1 cellular context compared by ENCODE assay signal in the genomic region with DNA sequence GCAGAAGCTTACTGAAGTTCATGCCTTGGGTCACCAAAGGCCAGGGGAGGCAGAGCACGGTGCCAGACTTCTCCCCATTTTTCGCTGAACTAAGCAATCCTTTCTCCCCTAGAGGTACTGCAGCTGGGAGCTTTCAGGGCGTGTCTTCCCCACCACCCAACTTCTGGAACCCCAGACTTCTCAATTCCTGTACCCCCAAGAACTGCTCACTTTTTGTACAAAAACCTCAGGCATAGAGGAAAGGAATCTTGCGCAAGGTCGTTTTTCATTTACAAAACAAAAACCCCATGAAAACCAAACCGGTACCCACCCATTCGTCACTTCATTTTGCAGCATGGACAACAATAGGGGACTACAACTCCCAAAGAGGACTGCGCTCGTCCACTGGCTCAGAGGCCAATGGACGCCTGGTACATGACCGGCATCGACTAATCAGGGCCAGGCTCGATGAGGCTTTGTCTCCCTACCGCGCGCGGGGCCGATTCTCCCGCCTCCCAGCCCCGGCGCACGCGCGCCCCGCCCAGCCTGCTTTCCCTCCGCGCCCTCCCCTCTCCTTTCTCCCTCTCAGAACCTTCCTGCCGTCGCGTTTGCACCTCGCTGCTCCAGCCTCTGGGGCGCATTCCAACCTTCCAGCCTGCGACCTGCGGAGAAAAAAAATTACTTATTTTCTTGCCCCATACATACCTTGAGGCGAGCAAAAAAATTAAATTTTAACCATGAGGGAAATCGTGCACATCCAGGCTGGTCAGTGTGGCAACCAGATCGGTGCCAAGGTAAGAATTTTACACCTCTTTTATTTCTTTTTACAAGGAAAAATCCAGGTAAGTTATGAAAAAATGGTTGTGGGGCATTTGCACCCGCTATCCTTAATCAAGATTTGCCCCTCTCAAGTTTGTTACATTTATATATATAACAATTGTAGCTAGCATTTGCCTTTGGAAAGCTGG.
A peak's percentile ranks its signal among the peaks of the same experiment; 100 is the strongest.
TF ChIP-seq lines count a peak whose summit lies in the region.

A gene (plus strand): TSS at position 562 of the 947 bp plus-strand sequence. CDS start 155 bp downstream, at position 717.

TF ChIP-seq in K562, 482 proteins besides CTCF, POLR2A, EP300 and RAD21 (continued from another document and continues in another):
- peak; percentile 92 for TF ChIP-seq HCFC1 (IDR thresholded peaks at IDR 0.05; ENCODE audit: low read depth, low read length)
- peak; percentile 92 for TF ChIP-seq ZBED1 (IDR thresholded peaks at IDR 0.05)
- TF ChIP-seq CREM (IDR thresholded peaks at IDR 0.05; ENCODE audit: low read depth) = peak; percentile 92
- TF ChIP-seq, protein P1, sequence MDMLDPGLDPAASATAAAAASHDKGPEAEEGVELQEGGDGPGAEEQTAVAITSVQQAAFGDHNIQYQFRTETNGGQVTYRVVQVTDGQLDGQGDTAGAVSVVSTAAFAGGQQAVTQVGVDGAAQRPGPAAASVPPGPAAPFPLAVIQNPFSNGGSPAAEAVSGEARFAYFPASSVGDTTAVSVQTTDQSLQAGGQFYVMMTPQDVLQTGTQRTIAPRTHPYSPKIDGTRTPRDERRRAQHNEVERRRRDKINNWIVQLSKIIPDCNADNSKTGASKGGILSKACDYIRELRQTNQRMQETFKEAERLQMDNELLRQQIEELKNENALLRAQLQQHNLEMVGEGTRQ (CRISPR knock-in tag; IDR thresholded peaks at IDR 0.05) = peak; percentile 69
- TF ChIP-seq, protein P2, sequence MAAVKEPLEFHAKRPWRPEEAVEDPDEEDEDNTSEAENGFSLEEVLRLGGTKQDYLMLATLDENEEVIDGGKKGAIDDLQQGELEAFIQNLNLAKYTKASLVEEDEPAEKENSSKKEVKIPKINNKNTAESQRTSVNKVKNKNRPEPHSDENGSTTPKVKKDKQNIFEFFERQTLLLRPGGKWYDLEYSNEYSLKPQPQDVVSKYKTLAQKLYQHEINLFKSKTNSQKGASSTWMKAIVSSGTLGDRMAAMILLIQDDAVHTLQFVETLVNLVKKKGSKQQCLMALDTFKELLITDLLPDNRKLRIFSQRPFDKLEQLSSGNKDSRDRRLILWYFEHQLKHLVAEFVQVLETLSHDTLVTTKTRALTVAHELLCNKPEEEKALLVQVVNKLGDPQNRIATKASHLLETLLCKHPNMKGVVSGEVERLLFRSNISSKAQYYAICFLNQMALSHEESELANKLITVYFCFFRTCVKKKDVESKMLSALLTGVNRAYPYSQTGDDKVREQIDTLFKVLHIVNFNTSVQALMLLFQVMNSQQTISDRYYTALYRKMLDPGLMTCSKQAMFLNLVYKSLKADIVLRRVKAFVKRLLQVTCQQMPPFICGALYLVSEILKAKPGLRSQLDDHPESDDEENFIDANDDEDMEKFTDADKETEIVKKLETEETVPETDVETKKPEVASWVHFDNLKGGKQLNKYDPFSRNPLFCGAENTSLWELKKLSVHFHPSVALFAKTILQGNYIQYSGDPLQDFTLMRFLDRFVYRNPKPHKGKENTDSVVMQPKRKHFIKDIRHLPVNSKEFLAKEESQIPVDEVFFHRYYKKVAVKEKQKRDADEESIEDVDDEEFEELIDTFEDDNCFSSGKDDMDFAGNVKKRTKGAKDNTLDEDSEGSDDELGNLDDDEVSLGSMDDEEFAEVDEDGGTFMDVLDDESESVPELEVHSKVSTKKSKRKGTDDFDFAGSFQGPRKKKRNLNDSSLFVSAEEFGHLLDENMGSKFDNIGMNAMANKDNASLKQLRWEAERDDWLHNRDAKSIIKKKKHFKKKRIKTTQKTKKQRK (IDR thresholded peaks at IDR 0.05; ENCODE audit: borderline replicate concordance, low read depth, low read length) = no peak
- peak; percentile 42; the same call in 1 of the 2 replicates for TF ChIP-seq DIDO1 (tag; IDR thresholded peaks at IDR 0.05; ENCODE audit: low read depth)
- TF ChIP-seq TEAD4 (IDR thresholded peaks at IDR 0.05; ENCODE audit: low read length) = peak; percentile 83
- TF ChIP-seq TEAD4 (CRISPR knock-in tag; IDR thresholded peaks at IDR 0.05; ENCODE audit: borderline replicate concordance) = no peak
- no peak for TF ChIP-seq SNIP1 (IDR thresholded peaks at IDR 0.05; ENCODE audit: low read depth)
- TF ChIP-seq CHD2 (IDR thresholded peaks at IDR 0.05; ENCODE audit: low read depth, low read length) = no peak
- TF ChIP-seq LEF1 (IDR thresholded peaks at IDR 0.05) = peak; percentile 14; the same call in 1 of the 2 replicates
- TF ChIP-seq, protein P3, sequence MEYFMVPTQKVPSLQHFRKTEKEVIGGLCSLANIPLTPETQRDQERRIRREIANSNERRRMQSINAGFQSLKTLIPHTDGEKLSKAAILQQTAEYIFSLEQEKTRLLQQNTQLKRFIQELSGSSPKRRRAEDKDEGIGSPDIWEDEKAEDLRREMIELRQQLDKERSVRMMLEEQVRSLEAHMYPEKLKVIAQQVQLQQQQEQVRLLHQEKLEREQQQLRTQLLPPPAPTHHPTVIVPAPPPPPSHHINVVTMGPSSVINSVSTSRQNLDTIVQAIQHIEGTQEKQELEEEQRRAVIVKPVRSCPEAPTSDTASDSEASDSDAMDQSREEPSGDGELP (CRISPR knock-in tag; IDR thresholded peaks at IDR 0.05; ENCODE audit: borderline replicate concordance) = peak; percentile 72; the same call in 1 of the 2 replicates
- no peak for TF ChIP-seq NR2C1 (IDR thresholded peaks at IDR 0.05)
- TF ChIP-seq NR2C1 (tag; IDR thresholded peaks at IDR 0.05) = 0 out of 2 replicates have a peak, but pooled peaks have one; percentile 24
- TF ChIP-seq TBL1XR1 (IDR thresholded peaks at IDR 0.05; ENCODE audit: low read length in 2 of 2) = peak in 1 of 2 experiments; percentile 23; a peak in 3 of 4 replicates
- TF ChIP-seq, protein P4, sequence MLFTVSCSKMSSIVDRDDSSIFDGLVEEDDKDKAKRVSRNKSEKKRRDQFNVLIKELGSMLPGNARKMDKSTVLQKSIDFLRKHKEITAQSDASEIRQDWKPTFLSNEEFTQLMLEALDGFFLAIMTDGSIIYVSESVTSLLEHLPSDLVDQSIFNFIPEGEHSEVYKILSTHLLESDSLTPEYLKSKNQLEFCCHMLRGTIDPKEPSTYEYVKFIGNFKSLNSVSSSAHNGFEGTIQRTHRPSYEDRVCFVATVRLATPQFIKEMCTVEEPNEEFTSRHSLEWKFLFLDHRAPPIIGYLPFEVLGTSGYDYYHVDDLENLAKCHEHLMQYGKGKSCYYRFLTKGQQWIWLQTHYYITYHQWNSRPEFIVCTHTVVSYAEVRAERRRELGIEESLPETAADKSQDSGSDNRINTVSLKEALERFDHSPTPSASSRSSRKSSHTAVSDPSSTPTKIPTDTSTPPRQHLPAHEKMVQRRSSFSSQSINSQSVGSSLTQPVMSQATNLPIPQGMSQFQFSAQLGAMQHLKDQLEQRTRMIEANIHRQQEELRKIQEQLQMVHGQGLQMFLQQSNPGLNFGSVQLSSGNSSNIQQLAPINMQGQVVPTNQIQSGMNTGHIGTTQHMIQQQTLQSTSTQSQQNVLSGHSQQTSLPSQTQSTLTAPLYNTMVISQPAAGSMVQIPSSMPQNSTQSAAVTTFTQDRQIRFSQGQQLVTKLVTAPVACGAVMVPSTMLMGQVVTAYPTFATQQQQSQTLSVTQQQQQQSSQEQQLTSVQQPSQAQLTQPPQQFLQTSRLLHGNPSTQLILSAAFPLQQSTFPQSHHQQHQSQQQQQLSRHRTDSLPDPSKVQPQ (CRISPR knock-in tag; IDR thresholded peaks at IDR 0.05; ENCODE audit: borderline replicate concordance) = no peak
- TF ChIP-seq, protein P5, sequence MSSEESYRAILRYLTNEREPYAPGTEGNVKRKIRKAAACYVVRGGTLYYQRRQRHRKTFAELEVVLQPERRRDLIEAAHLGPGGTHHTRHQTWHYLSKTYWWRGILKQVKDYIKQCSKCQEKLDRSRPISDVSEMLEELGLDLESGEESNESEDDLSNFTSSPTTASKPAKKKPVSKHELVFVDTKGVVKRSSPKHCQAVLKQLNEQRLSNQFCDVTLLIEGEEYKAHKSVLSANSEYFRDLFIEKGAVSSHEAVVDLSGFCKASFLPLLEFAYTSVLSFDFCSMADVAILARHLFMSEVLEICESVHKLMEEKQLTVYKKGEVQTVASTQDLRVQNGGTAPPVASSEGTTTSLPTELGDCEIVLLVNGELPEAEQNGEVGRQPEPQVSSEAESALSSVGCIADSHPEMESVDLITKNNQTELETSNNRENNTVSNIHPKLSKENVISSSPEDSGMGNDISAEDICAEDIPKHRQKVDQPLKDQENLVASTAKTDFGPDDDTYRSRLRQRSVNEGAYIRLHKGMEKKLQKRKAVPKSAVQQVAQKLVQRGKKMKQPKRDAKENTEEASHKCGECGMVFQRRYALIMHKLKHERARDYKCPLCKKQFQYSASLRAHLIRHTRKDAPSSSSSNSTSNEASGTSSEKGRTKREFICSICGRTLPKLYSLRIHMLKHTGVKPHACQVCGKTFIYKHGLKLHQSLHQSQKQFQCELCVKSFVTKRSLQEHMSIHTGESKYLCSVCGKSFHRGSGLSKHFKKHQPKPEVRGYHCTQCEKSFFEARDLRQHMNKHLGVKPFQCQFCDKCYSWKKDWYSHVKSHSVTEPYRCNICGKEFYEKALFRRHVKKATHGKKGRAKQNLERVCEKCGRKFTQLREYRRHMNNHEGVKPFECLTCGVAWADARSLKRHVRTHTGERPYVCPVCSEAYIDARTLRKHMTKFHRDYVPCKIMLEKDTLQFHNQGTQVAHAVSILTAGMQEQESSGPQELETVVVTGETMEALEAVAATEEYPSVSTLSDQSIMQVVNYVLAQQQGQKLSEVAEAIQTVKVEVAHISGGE (CRISPR knock-in tag; IDR thresholded peaks at IDR 0.05) = 0 out of 6 replicates have a peak, but pooled peaks of 1 of the 3 experiments have one; percentile 21
- TF ChIP-seq ATF7 (IDR thresholded peaks at IDR 0.05) = peak; percentile 85
- TF ChIP-seq KAT8 (IDR thresholded peaks at IDR 0.05; ENCODE audit: low read depth) = no peak
- TF ChIP-seq HOXB6 (CRISPR knock-in tag; IDR thresholded peaks at IDR 0.05; ENCODE audit: borderline replicate concordance) = no peak
- TF ChIP-seq TAF7 (tag; IDR thresholded peaks at IDR 0.05) = peak; percentile 94
- peak; percentile 54; the same call in 1 of the 2 replicates for TF ChIP-seq HEY1 (CRISPR knock-in tag; IDR thresholded peaks at IDR 0.05; ENCODE audit: borderline replicate concordance)
- TF ChIP-seq, protein P6, sequence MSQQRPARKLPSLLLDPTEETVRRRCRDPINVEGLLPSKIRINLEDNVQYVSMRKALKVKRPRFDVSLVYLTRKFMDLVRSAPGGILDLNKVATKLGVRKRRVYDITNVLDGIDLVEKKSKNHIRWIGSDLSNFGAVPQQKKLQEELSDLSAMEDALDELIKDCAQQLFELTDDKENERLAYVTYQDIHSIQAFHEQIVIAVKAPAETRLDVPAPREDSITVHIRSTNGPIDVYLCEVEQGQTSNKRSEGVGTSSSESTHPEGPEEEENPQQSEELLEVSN (IDR thresholded peaks at IDR 0.05; ENCODE audit: borderline replicate concordance in 1 of 2, extremely low read depth in 1 of 2, insufficient read depth in 1 of 2, insufficient read length in 1 of 2, low read depth in 1 of 2, low read length in 1 of 2, poor library complexity in 1 of 2, severe bottlenecking in 1 of 2) = peak; percentile 93 to 95
- peak; percentile 24 to 89 (median 81) for TF ChIP-seq YY1 (IDR thresholded peaks at IDR 0.05; ENCODE audit: borderline replicate concordance in 1 of 3, control insufficient read depth in 1 of 3, extremely low read depth in 1 of 3, insufficient read depth in 3 of 3, insufficient read length in 1 of 3, insufficient replicate concordance in 2 of 3, low read depth in 1 of 3, low read length in 2 of 3)
- TF ChIP-seq, protein P7, sequence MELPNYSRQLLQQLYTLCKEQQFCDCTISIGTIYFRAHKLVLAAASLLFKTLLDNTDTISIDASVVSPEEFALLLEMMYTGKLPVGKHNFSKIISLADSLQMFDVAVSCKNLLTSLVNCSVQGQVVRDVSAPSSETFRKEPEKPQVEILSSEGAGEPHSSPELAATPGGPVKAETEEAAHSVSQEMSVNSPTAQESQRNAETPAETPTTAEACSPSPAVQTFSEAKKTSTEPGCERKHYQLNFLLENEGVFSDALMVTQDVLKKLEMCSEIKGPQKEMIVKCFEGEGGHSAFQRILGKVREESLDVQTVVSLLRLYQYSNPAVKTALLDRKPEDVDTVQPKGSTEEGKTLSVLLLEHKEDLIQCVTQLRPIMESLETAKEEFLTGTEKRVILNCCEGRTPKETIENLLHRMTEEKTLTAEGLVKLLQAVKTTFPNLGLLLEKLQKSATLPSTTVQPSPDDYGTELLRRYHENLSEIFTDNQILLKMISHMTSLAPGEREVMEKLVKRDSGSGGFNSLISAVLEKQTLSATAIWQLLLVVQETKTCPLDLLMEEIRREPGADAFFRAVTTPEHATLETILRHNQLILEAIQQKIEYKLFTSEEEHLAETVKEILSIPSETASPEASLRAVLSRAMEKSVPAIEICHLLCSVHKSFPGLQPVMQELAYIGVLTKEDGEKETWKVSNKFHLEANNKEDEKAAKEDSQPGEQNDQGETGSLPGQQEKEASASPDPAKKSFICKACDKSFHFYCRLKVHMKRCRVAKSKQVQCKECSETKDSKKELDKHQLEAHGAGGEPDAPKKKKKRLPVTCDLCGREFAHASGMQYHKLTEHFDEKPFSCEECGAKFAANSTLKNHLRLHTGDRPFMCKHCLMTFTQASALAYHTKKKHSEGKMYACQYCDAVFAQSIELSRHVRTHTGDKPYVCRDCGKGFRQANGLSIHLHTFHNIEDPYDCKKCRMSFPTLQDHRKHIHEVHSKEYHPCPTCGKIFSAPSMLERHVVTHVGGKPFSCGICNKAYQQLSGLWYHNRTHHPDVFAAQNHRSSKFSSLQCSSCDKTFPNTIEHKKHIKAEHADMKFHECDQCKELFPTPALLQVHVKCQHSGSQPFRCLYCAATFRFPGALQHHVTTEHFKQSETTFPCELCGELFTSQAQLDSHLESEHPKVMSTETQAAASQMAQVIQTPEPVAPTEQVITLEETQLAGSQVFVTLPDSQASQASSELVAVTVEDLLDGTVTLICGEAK (IDR thresholded peaks at IDR 0.05) = peak; percentile 30; the same call in 1 of the 2 replicates
- TF ChIP-seq, protein P7 (CRISPR knock-in tag; IDR thresholded peaks at IDR 0.05) = no peak
